8 cellular contexts compared by ENCODE assay signal in the genomic region with DNA sequence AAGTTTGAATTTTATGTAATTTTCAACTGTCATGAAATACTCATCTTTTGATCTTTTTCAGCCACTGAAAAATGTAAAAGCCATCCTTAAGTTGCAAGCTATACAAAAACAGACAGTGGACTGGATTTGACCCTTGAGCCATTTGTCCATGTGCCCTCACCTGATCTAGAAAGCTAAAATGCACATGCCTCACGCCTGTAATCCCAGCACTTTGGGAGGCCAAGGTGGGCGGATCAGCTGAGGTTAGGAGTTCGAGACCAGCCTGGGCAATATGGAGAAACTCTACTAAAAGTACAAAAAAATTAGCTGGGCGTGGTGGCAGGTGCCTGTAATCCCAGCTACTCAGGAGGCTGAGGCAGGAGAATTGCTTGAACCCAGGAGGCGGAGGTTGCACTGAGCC. TPM values are rescaled to one million over a fixed set of nuclear protein-coding genes. Genes with fewer than 3 reads are reported as not detected.
DNase-seq lines count a peak whose midpoint lies in the region; ATAC-seq and TF ChIP-seq lines count a peak whose summit lies in the region.
"Not testable (repeated sequence)": the region's sequence is repeated elsewhere in the genome, so short reads cannot be mapped to it uniquely, and the experiment has no call there.

No MANE protein-coding gene starts in this region.

- not testable (repeated sequence) for BruUV-seq in PC-3 (replicated peaks; lab: Mats Ljungman, UMichigan)

- intact Hi-C loops in PC-3 (cut with micrococcal nuclease); right cardiac atrium (cut with DNase I): not testable (repeated sequence)

- H3K4me3 ChIP-seq in PC-3 (ENCODE audit: low read length); right cardiac atrium (ENCODE audit: low read length); muscle layer of duodenum (ENCODE audit: low read depth in 1 of 2, low read length in 2 of 2); rectal smooth muscle tissue (ENCODE audit: low read length): not testable (repeated sequence)
- H3K4me3 ChIP-seq in adipocyte (ENCODE audit: low read length), result peak overlapping the region; percentile 5
- peak overlapping the region; percentile 45 for H3K4me3 ChIP-seq in coronary artery
- H3K4me3 ChIP-seq in thoracic aorta, result peak overlapping the region; percentile 54

- H3K9me2 ChIP-seq in PC-3 (replicated peaks; ENCODE audit: low read length), result not testable (repeated sequence)

- H3K27me3 ChIP-seq in PC-3 (ENCODE audit: low read length); adipocyte (replicated peaks; ENCODE audit: control insufficient read depth, insufficient read depth, low read length); right cardiac atrium (ENCODE audit: control insufficient read depth, insufficient read depth); muscle layer of duodenum (ENCODE audit: low read depth, low read length); rectal smooth muscle tissue (ENCODE audit: control insufficient read depth, insufficient read depth, low read length); thoracic aorta (replicated peaks; ENCODE audit: insufficient read depth): not testable (repeated sequence)

- TF ChIP-seq CTCF in 22Rv1 (IDR thresholded peaks at IDR 0.05); PC-3 (conservative IDR thresholded peaks at IDR 0.05; ENCODE audit: low read depth, low read length); coronary artery (IDR thresholded peaks at IDR 0.05); thoracic aorta (IDR thresholded peaks at IDR 0.05): not testable (repeated sequence)

- H3K36me3 ChIP-seq in PC-3 (ENCODE audit: low read depth, low read length); adipocyte (ENCODE audit: control insufficient read depth, insufficient read depth, low read length, severe bottlenecking); muscle layer of duodenum (ENCODE audit: control insufficient read depth in 1 of 2, insufficient read depth in 2 of 2, low read length in 2 of 2); rectal smooth muscle tissue (ENCODE audit: control insufficient read depth, insufficient read depth, low read length); thoracic aorta: not testable (repeated sequence)

- not testable (repeated sequence) for H2AFZ ChIP-seq in PC-3 (ENCODE audit: low read length)

- not testable (repeated sequence) for H3K9me3 ChIP-seq in PC-3 (ENCODE audit: low read length); adipocyte (ENCODE audit: control insufficient read depth, low read length); right cardiac atrium (ENCODE audit: control insufficient read depth, low read length); muscle layer of duodenum (ENCODE audit: control insufficient read depth in 1 of 2, low read length in 2 of 2); thoracic aorta

- not testable (repeated sequence) for H4K20me1 ChIP-seq in PC-3 (ENCODE audit: low read length)

- WGBS in right cardiac atrium, result 96% methylated on average over 5 of the region's 5 CpGs

- DNase-seq in PC-3; adipocyte (ENCODE audit: low read depth); coronary artery (ENCODE audit: low spot score); right cardiac atrium; thoracic aorta (ENCODE audit: low spot score): not testable (repeated sequence)

- H3K27ac ChIP-seq in 22Rv1 (peak overlapping the region; percentile 35; the same call in 1 of the 2 replicates), PC-3 (ENCODE audit: low read length) (peak overlapping the region; percentile 26; the same call in 1 of the 2 replicates), coronary artery (peak overlapping the region; percentile 80 to 90), right cardiac atrium (ENCODE audit: low read length) (peak overlapping the region; percentile 88), muscle layer of duodenum (ENCODE audit: low read length) (peak overlapping the region; percentile 24), rectal smooth muscle tissue (ENCODE audit: low read depth, low read length) (peak overlapping the region; percentile 48), thoracic aorta (peak overlapping the region; percentile 98)

- not testable (repeated sequence) for H3K9ac ChIP-seq in PC-3 (ENCODE audit: low read length); rectal smooth muscle tissue (ENCODE audit: low read length)
- peak overlapping the region; percentile 44 for H3K9ac ChIP-seq in adipocyte (ENCODE audit: low read length)

- H3K4me2 ChIP-seq in PC-3 (ENCODE audit: low read length), result 0 out of 2 replicates have a peak overlapping the region, but pooled peaks have one; percentile 11

- CTCF ChIA-PET in PC-3 (lab: Charles Lee), result not testable (repeated sequence)

- H3K4me1 ChIP-seq in PC-3 (ENCODE audit: insufficient read depth, low read length) (peaks cover 41% of the 10 kb centered on the region), adipocyte (ENCODE audit: control insufficient read depth, insufficient read depth, low read length) (peaks cover 38% of the 10 kb centered on the region), muscle layer of duodenum (ENCODE audit: control insufficient read depth in 1 of 2, insufficient read depth in 2 of 2, low read length in 2 of 2) (peaks cover 5 to 11% of the 10 kb centered on the region in 2 donors), rectal smooth muscle tissue (ENCODE audit: control insufficient read depth, insufficient read depth, low read length) (peaks cover 10% of the 10 kb centered on the region), thoracic aorta (ENCODE audit: control insufficient read depth in 1 of 2, low read depth in 2 of 2) (peaks cover 29 to 53% of the 10 kb centered on the region in 2 donors)
- H3K4me1 ChIP-seq in right cardiac atrium (ENCODE audit: control insufficient read depth, insufficient read depth, low read length), result not testable (repeated sequence)

- not testable (repeated sequence) for H3F3A ChIP-seq in PC-3 (ENCODE audit: low read length, unreplicated experiment)

- ATAC-seq in PC-3; right cardiac atrium; thoracic aorta (ENCODE audit: insufficient number of reproducible peaks, low FRiP score, low read depth): not testable (repeated sequence)

- POLR2A ChIA-PET in PC-3 (lab: Charles Lee; ENCODE audit: unreplicated experiment), result not testable (repeated sequence)

- not testable (repeated sequence) for H3K79me2 ChIP-seq in PC-3 (ENCODE audit: low read length)

RNA-seq across cellular contexts. Expression of gene AMN1, which starts 2.4 kb away (rescaled TPM):
- total RNA-seq in PC-3 (2014; rRNA removed) (2.1 and 3.9 TPM in 2 replicates), right cardiac atrium (10 to 100 TPM; 10.7 to 13.9 (median 11.6) TPM), thoracic aorta (10 to 100 TPM; 12.8 to 27.2 TPM)
- polyA plus RNA-seq in right cardiac atrium, result 9.6 TPM

Comparison
In these comparisons a context has a peak if more than half of its experiments do, and no peak if none do; other contexts are left out.
1. H3K27ac ChIP-seq: peak in every context shown above with its lines; median percentile 98 in thoracic aorta; 88 in right cardiac atrium; 85 in coronary artery; 48 in rectal smooth muscle tissue; 35 in 22Rv1; 26 in PC-3; 24 in muscle layer of duodenum.